ENCODE assay signal across 1 cellular context in the genomic region with DNA sequence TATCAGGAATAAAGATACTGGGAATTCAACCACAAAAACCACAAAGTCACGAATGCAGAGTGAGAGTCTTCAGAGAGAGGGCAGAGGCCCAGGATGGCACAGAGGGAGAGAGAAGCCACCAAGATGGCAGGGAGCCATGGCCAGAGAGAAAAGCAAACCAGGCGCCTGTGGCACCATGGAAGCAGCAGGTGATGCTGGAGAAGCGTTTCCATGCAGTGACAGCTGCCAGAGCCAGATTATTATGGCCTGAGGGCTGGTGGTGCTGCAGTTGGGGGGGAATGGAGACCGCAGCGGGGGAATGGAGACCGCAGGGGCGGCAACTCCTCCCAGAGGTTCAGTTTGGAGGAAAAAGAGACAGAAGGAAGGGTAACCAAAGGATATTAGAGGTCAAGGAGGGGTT.
TF ChIP-seq lines count a peak whose summit lies in the region.

No MANE protein-coding gene starts in this region.

TF ChIP-seq in K562, 482 proteins besides CTCF, POLR2A, EP300 and RAD21:
- no peak for TF ChIP-seq RBM25 (IDR thresholded peaks at IDR 0.05; ENCODE audit: low read depth, low read length, severe bottlenecking)
- 0 out of 2 replicates have a peak, but pooled peaks have one; percentile 3 for TF ChIP-seq RBFOX2 (IDR thresholded peaks at IDR 0.05; ENCODE audit: low read depth, low read length)
